Comparison of ENCODE assay signal across 8 cellular contexts in genomic region chr3:16600771-16601538, GRCh38. TPM values are rescaled to one million over a fixed set of nuclear protein-coding genes. Genes with fewer than 3 reads are reported as not detected.
DNase-seq lines count a peak whose midpoint lies in the region; TF ChIP-seq lines count a peak whose summit lies in the region.

No MANE protein-coding gene starts in this region.

- H3K79me2 ChIP-seq in osteoblast (ENCODE audit: insufficient read depth, low read length) = no peaks in the 10 kb centered on the region

- intact Hi-C loops in testis (cut with DNase I; ENCODE audit: low total_unique reads) = no loop called here

- no peaks in the 10 kb centered on the region for H3K27me3 ChIP-seq in osteoblast (ENCODE audit: insufficient read depth, low read length)
- H3K27me3 ChIP-seq in testis = no peaks in the 10 kb centered on the region

- no peak overlapping the region for H3K4me2 ChIP-seq in osteoblast (ENCODE audit: insufficient read depth, low read length)

- peak; percentile 81 for TF ChIP-seq CTCF in LNCaP clone FGC (IDR thresholded peaks at IDR 0.05; ENCODE audit: control insufficient read depth, extremely low read depth, insufficient read depth)
- peak; percentile 76 for TF ChIP-seq CTCF in osteoblast (IDR thresholded peaks at IDR 0.05; ENCODE audit: extremely low read depth, low read depth, low read length)
- peak; percentile 86 to 94 (median 87) for TF ChIP-seq CTCF in testis (IDR thresholded peaks at IDR 0.05)

- H3K27ac ChIP-seq in osteoblast (ENCODE audit: low read depth, low read length) (no peak overlapping the region), testis (no peak overlapping the region)

- no peak for TF ChIP-seq POLR2A in testis (IDR thresholded peaks at IDR 0.05)

- no peak overlapping the region for H2AFZ ChIP-seq in osteoblast (ENCODE audit: low read length)

- no peaks in the 10 kb centered on the region for H4K20me1 ChIP-seq in osteoblast (ENCODE audit: insufficient read depth, low read length)

- H3K9me3 ChIP-seq in osteoblast (ENCODE audit: low read depth, low read length) (no peaks in the 10 kb centered on the region), testis (no peaks in the 10 kb centered on the region)

- no peak overlapping the region for H3K4me3 ChIP-seq in LNCaP clone FGC (ENCODE audit: low read depth, low read length)
- no peak overlapping the region for H3K4me3 ChIP-seq in osteoblast (ENCODE audit: insufficient read depth, low read length)
- H3K4me3 ChIP-seq in testis = no peak overlapping the region

- 5 to 6% methylated on average over 7 of the region's 7 CpGs for WGBS in testis, 2 donors

- DNase-seq in GM03348 (ENCODE audit: low spot score) = peak; percentile 71
- DNase-seq in LNCaP clone FGC (ENCODE audit: low read depth) = peak; percentile 64
- peak; percentile 16 for DNase-seq in SHP77 treated with DMSO at 0.1 percent for 48 hours (lab: John Stamatoyannopoulos, UW)
- DNase-seq in activated effector memory CD4-positive, alpha-beta T cell treated with Interleukin-2 at 50 U/mL for 16 hours = peak; percentile 58
- DNase-seq in foreskin melanocyte = peak; percentile 55
- peak; percentile 94 for DNase-seq in osteoblast (ENCODE audit: insufficient read length, low spot score, missing footprints)
- DNase-seq in testis = peak; percentile 93
- no peak for DNase-seq in NCI-H187 treated with DMSO at 0.1 percent for 48 hours (lab: John Stamatoyannopoulos, UW)

- H3K4me1 ChIP-seq in osteoblast (ENCODE audit: insufficient read depth, low read length) (peaks cover under 1% of the 10 kb centered on the region), testis (no peaks in the 10 kb centered on the region)

- H3K36me3 ChIP-seq in osteoblast (ENCODE audit: insufficient read depth, low read length) (no peaks in the 10 kb centered on the region), testis (ENCODE audit: low read depth, missing control alignments) (no peaks in the 10 kb centered on the region)

RNA-seq across cellular contexts. Expression of gene DAZL, which starts 4.3 kb away (rescaled TPM):
- total RNA-seq in osteoblast (not detected in 2 replicates), testis (10 to 100 TPM; 49.8 to 71.5 TPM)
- polyA plus RNA-seq in testis (ENCODE audit: insufficient read depth, low read depth, low replicate concordance) = 124 TPM

Comparison
In these comparisons a context has a peak if more than half of its experiments do, and no peak if none do; other contexts are left out.
1. RNA of gene DAZL, which starts 4.3 kb away (total RNA-seq): 49.8 to 71.5 TPM in testis; not detected in osteoblast; every median in the first group is over 10 times any median in the second.
2. Peak in every context shown above with its lines, with median percentiles within 50 percentile points of each other: CTCF ChIP-seq.